19 cellular contexts compared by ENCODE assay signal in the genomic region with DNA sequence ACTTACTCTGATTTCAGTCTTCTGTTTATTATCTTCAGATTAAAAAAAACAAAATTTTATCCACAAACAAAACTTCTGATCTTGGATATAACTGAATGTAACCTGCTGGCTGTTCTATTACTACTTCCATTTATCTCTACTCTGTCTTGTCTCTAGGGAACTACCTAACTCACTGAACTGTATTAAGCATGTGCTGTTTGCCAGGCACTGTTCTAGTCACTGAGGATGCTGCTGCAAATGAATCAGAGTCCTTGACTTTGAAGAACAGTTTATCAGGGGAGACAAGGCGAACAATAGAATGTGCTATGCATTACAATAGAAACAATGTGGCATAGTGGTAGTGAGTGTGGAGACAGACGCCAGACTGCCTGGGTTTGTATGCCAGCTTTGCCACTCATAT. TPM values are rescaled to one million over a fixed set of nuclear protein-coding genes. Genes with fewer than 3 reads are reported as not detected.
DNase-seq lines count a peak whose midpoint lies in the region; ATAC-seq and TF ChIP-seq lines count a peak whose summit lies in the region.
"Had no signal": no experiment of that assay in that cellular context is flagged by ENCODE, and none has a peak within 500 bp of the region (broad histone marks: within the 10 kb centered on the region; RNA-seq: fewer than 3 reads in every experiment).

No MANE protein-coding gene starts in this region.

- CTCF ChIA-PET in WTC11 (lab: Charles Lee), result no interaction called here

- POLR2A ChIA-PET in WTC11 (lab: Charles Lee), result no interaction called here

- H3K9me3 ChIP-seq in gastroesophageal sphincter (no peaks in the 10 kb centered on the region), tibial nerve (no peaks in the 10 kb centered on the region), right atrium auricular region (no peaks in the 10 kb centered on the region)
- H3K9me3 ChIP-seq: left lung had no signal

- TF ChIP-seq EP300 in gastroesophageal sphincter (IDR thresholded peaks at IDR 0.05), result no peak
- no peak for TF ChIP-seq EP300 in tibial nerve (IDR thresholded peaks at IDR 0.05)

- no peak for TF ChIP-seq CTCF in WTC11 (IDR thresholded peaks at IDR 0.05)
- TF ChIP-seq CTCF in gastroesophageal sphincter (IDR thresholded peaks at IDR 0.05), result no peak
- no peak for TF ChIP-seq CTCF in tibial nerve (IDR thresholded peaks at IDR 0.05)
- no peak for TF ChIP-seq CTCF in right atrium auricular region (IDR thresholded peaks at IDR 0.05)

- H3K4me1 Mint-ChIP-seq in activated T-cell treated with anti-CD3 and anti-CD28 coated beads, Interleukin-2, amount 50 U/mL, for 24 hours (ENCODE audit: low read depth), result peaks cover 35% of the 10 kb centered on the region
- H3K4me1 Mint-ChIP-seq in WTC11, result peaks cover 29% of the 10 kb centered on the region

- H3K27me3 Mint-ChIP-seq in activated T-cell treated with anti-CD3 and anti-CD28 coated beads, Interleukin-2, amount 50 U/mL, for 24 hours, result no peaks in the 10 kb centered on the region
- no peaks in the 10 kb centered on the region for H3K27me3 Mint-ChIP-seq in WTC11 (ENCODE audit: low read depth)

- H3K27ac Mint-ChIP-seq in activated T-cell treated with anti-CD3 and anti-CD28 coated beads, Interleukin-2, amount 50 U/mL, for 24 hours, result peak overlapping the region; percentile 92
- H3K27ac Mint-ChIP-seq in WTC11, result peak overlapping the region; percentile 43

- H3K27me3 ChIP-seq in gastroesophageal sphincter (no peaks in the 10 kb centered on the region), tibial nerve (no peaks in the 10 kb centered on the region), right atrium auricular region (no peaks in the 10 kb centered on the region)
- H3K27me3 ChIP-seq: left lung had no signal

- H3K4me3 Mint-ChIP-seq in activated T-cell treated with anti-CD3 and anti-CD28 coated beads, Interleukin-2, amount 50 U/mL, for 24 hours, result no peak overlapping the region
- no peak overlapping the region for H3K4me3 Mint-ChIP-seq in WTC11
- H3K4me3 Mint-ChIP-seq: HFFc6 had no signal

- H3K36me3 ChIP-seq in gastroesophageal sphincter (peaks cover 0 to 4% of the 10 kb centered on the region in 2 donors), tibial nerve (peaks cover 0 to 1% (median 0%) of the 10 kb centered on the region in 3 donors), right atrium auricular region (no peaks in the 10 kb centered on the region)
- H3K36me3 ChIP-seq: left lung had no signal

- TF ChIP-seq POLR2A in gastroesophageal sphincter (IDR thresholded peaks at IDR 0.05), result no peak
- no peak for TF ChIP-seq POLR2A in tibial nerve (IDR thresholded peaks at IDR 0.05)

- 67 to 83% methylated on average over 1 to 2 of the region's 2 CpGs for WGBS in gastroesophageal sphincter (ENCODE audit: low coverage in 1 of 2), 2 donors
- 78 to 88% methylated on average over 2 of the region's 2 CpGs for WGBS in tibial nerve, 2 donors

- H3K9me3 Mint-ChIP-seq in activated T-cell treated with anti-CD3 and anti-CD28 coated beads, Interleukin-2, amount 50 U/mL, for 24 hours, result no peaks in the 10 kb centered on the region
- H3K9me3 Mint-ChIP-seq in WTC11, result no peaks in the 10 kb centered on the region
- H3K9me3 Mint-ChIP-seq: HFFc6 had no signal

- H3K27ac ChIP-seq in gastroesophageal sphincter (peak overlapping the region in 3 of 4 donors; percentile 6 to 95 (median 93)), tibial nerve (peak overlapping the region in 3 of 4 donors; percentile 95 to 100 (median 99)), right atrium auricular region (no peak overlapping the region)

- ATAC-seq in WTC11, result no peak
- no peak for ATAC-seq in gastroesophageal sphincter
- no peak for ATAC-seq in HG02759 (IDR thresholded peaks at IDR 0.05; ENCODE audit: unreplicated experiment)
- ATAC-seq: esophagus mucosa, left lung, SK-N-SH treated with all-trans-retinoic acid at 6 μM for 48 hours had no signal

- H3K4me3 ChIP-seq in gastroesophageal sphincter (no peak overlapping the region), tibial nerve (no peak overlapping the region), right atrium auricular region (no peak overlapping the region)
- H3K4me3 ChIP-seq: left lung had no signal

- no peak for DNase-seq in activated T-cell treated with anti-CD3 and anti-CD28 coated beads, Interleukin-2, amount 50 U/mL, for 24 hours
- no peak for DNase-seq in activated T-cell treated with anti-CD3 and anti-CD28 coated beads, Interleukin-2, amount 50 U/mL, for 48 hours
- DNase-seq in WTC11 (ENCODE audit: low spot score), result no peak
- DNase-seq in tibial nerve (ENCODE audit: low spot score in 2 of 2), result no peak
- no peak for DNase-seq in right atrium auricular region (ENCODE audit: low spot score)
- no peak for DNase-seq in UCSD-AML1 (lab: John Stamatoyannopoulos, UW; ENCODE audit: unreplicated experiment)
- DNase-seq: activated CD4-positive, alpha-beta T cell treated with anti-CD3 and anti-CD28 coated beads, Interleukin-2, amount 50 U/mL, for 1 hour; activated naive CD4-positive, alpha-beta T cell treated with Interleukin-2 at 50 U/mL for 16 hours; DMS53; HFFc6; hypothalamus; left lung; MM.1S; small intestine had no signal

- H3K4me1 ChIP-seq in gastroesophageal sphincter (peaks cover 9 to 46% (median 21%) of the 10 kb centered on the region in 3 donors), tibial nerve (peaks cover 0 to 39% (median 20%) of the 10 kb centered on the region in 4 donors), right atrium auricular region (peaks cover 0 to 32% of the 10 kb centered on the region in 2 donors)

- peaks cover 23% of the 10 kb centered on the region for H3K36me3 Mint-ChIP-seq in activated T-cell treated with anti-CD3 and anti-CD28 coated beads, Interleukin-2, amount 50 U/mL, for 24 hours (ENCODE audit: low read depth)
- H3K36me3 Mint-ChIP-seq in WTC11, result peaks cover 4% of the 10 kb centered on the region; the same call in 1 of the 2 replicates

TF ChIP-seq in WTC11, 78 proteins besides CTCF, POLR2A, EP300 and RAD21 (continues in another document):
- TF ChIP-seq KAT7 (CRISPR knock-in tag; IDR thresholded peaks at IDR 0.05; ENCODE audit: borderline replicate concordance) (no peak), ZNF219 (CRISPR knock-in tag; IDR thresholded peaks at IDR 0.05; ENCODE audit: borderline replicate concordance) (no peak), ZNF416 (CRISPR knock-in tag; IDR thresholded peaks at IDR 0.05) (no peak), ZNF671 (CRISPR knock-in tag; IDR thresholded peaks at IDR 0.05) (no peak), CREB1 (CRISPR knock-in tag; IDR thresholded peaks at IDR 0.05) (no peak), AR (CRISPR knock-in tag; IDR thresholded peaks at IDR 0.05) (no peak), TEAD4 (CRISPR knock-in tag; IDR thresholded peaks at IDR 0.05) (no peak), ATF1 (CRISPR knock-in tag; IDR thresholded peaks at IDR 0.05) (no peak), HMGXB4 (CRISPR knock-in tag; IDR thresholded peaks at IDR 0.05) (no peak), ZNF121 (CRISPR knock-in tag; IDR thresholded peaks at IDR 0.05) (no peak), NR3C1 (CRISPR knock-in tag; conservative IDR thresholded peaks at IDR 0.05; ENCODE audit: low read depth) (no peak), CBFB (CRISPR knock-in tag; IDR thresholded peaks at IDR 0.05; ENCODE audit: low read depth) (no peak)

RNA-seq across cellular contexts. Expression of gene ANKRD40, which starts 2.3 kb away (rescaled TPM):
- 43.3 to 45.3 TPM (median 45.3 TPM) in 3 replicates for total RNA-seq in WTC11 (2021)
- 100 to 1,000 TPM in 1 of 4 donors, 10 to 100 TPM in 3; 65.8 to 125 (median 89.2) TPM for total RNA-seq in gastroesophageal sphincter
- 10 to 100 TPM; 48.0 to 80.6 (median 55.0) TPM for total RNA-seq in tibial nerve
- total RNA-seq in right atrium auricular region, result 10 to 100 TPM; 30.5 to 33.8 TPM

RNA-seq across cellular contexts. Expression of gene LUC7L3, which starts 9.4 kb away (rescaled TPM):
- total RNA-seq in WTC11 (2021) (182 to 190 TPM (median 186 TPM) in 3 replicates), gastroesophageal sphincter (100 to 1,000 TPM in 1 of 4 donors, 10 to 100 TPM in 3; 40.1 to 134 (median 54.6) TPM), tibial nerve (100 to 1,000 TPM in 3 of 4 donors, 10 to 100 TPM in 1; 80.8 to 114 (median 105) TPM), right atrium auricular region (10 to 100 TPM; 19.6 to 31.3 TPM)

RNA-seq across cellular contexts. Expression of gene ANKRD40CL, which starts 57.3 kb away (rescaled TPM):
- total RNA-seq in WTC11 (2021) (not detected in 3 replicates), gastroesophageal sphincter (not detected), tibial nerve (not detected), right atrium auricular region (not detected)
- total RNA-seq: chondrocyte, esophagus mucosa, HFFc6, left lung had no signal

Comparison
In these comparisons a context has a peak if more than half of its experiments do, and no peak if none do; other contexts are left out.
1. H3K27ac ChIP-seq: peak in gastroesophageal sphincter (3 of 4) and tibial nerve (3 of 4); none in right atrium auricular region (0 of 2).